Comparison of ENCODE assay signal across 14 cellular contexts in genomic region chr17:62650587-62650986, GRCh38.
"Had no signal": no experiment of that assay in that cellular context is flagged by ENCODE, and none has a peak within 500 bp of the region (broad histone marks: within the 10 kb centered on the region; RNA-seq: fewer than 3 reads in every experiment).

No MANE protein-coding gene starts in this region.

- ATAC-seq: activated naive CD8-positive, alpha-beta T cell treated with anti-CD3 and anti-CD28 coated beads, Interleukin-2, amount 50 U/mL, for 24 hours; activated T-cell treated with anti-CD3 and anti-CD28 coated beads, Interleukin-2, amount 50 U/mL, for 4 hours; left lung had no signal

- H3K36me3 Mint-ChIP-seq: activated CD4-positive, alpha-beta memory T cell treated with anti-CD3 and anti-CD28 coated beads for 36 hours; type B pancreatic cell had no signal

- H3K27me3 ChIP-seq: ascending aorta, right lobe of liver, suprapubic skin had no signal

- H3K36me3 ChIP-seq: ascending aorta, left lung, prostate gland, right lobe of liver, suprapubic skin had no signal

- H3K27ac ChIP-seq: left lung, prostate gland, right lobe of liver, suprapubic skin had no signal

- H3K27ac Mint-ChIP-seq: activated CD4-positive, alpha-beta memory T cell treated with anti-CD3 and anti-CD28 coated beads for 36 hours; activated naive CD8-positive, alpha-beta T cell treated with anti-CD3 and anti-CD28 coated beads, Interleukin-2, amount 50 U/mL, for 24 hours; type B pancreatic cell had no signal

- H3K4me3 Mint-ChIP-seq: activated CD4-positive, alpha-beta memory T cell treated with anti-CD3 and anti-CD28 coated beads for 36 hours; activated naive CD8-positive, alpha-beta T cell treated with anti-CD3 and anti-CD28 coated beads, Interleukin-2, amount 50 U/mL, for 24 hours; activated T-cell treated with anti-CD3 and anti-CD28 coated beads, Interleukin-2, amount 50 U/mL, for 4 hours; type B pancreatic cell had no signal

- H3K9me3 Mint-ChIP-seq: activated CD4-positive, alpha-beta memory T cell treated with anti-CD3 and anti-CD28 coated beads for 36 hours; activated naive CD8-positive, alpha-beta T cell treated with anti-CD3 and anti-CD28 coated beads, Interleukin-2, amount 50 U/mL, for 24 hours; activated T-cell treated with anti-CD3 and anti-CD28 coated beads, Interleukin-2, amount 50 U/mL, for 4 hours; type B pancreatic cell had no signal

- H3K9me3 ChIP-seq: ascending aorta, left lung, prostate gland, right lobe of liver, suprapubic skin had no signal

- H3K4me3 ChIP-seq: ascending aorta, left lung, prostate gland, right lobe of liver, suprapubic skin had no signal

- DNase-seq: activated CD4-positive, alpha-beta memory T cell treated with anti-CD3 and anti-CD28 coated beads for 36 hours; activated naive CD8-positive, alpha-beta T cell treated with anti-CD3 and anti-CD28 coated beads, Interleukin-2, amount 50 U/mL, for 24 hours; activated T-cell treated with anti-CD3 and anti-CD28 coated beads, Interleukin-2, amount 50 U/mL, for 4 hours; foreskin melanocyte; left lung; mesendoderm; stimulated activated CD4-positive, alpha-beta T cell treated with anti-CD3 and anti-CD28 coated beads, Interleukin-12 subunit alpha, Interleukin-12 subunit beta, amount 100 ng/mL, for 4 hours; stimulated activated naive CD4-positive, alpha-beta T cell treated with Interleukin-2 at 50 U/mL for 16 hours; T1000 had no signal
